ENCODE assay signal across 19 cellular contexts in the genomic region with DNA sequence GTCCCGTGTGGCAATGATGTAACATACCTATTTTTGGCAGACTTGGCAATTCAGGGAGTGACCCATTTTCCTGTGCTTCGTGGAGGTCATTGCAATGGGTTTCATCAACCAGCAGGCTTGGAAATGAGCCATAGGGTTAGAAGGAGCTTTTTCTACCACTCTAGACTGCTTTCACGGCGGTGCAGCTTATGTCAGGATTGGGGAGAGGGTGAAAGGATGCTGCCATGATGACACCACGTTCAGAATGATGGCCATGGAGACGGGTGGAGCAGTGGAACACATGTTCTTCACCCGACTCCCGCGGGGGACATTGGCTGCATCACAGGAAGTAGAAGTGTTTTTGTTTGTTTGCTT.
DNase-seq lines count a peak whose midpoint lies in the region; ATAC-seq and TF ChIP-seq lines count a peak whose summit lies in the region.
"Had no signal": no experiment of that assay in that cellular context is flagged by ENCODE, and none has a peak within 500 bp of the region (broad histone marks: within the 10 kb centered on the region; RNA-seq: fewer than 3 reads in every experiment).

No MANE protein-coding gene starts in this region.

- H3K18ac ChIP-seq in IMR-90 (ENCODE audit: low read depth, low read length) = no peak overlapping the region

- H3K4me2 ChIP-seq in IMR-90 (ENCODE audit: low read depth, low read length) = no peak overlapping the region

- DNase-seq in ELR (ENCODE audit: low read depth) (peak; percentile 13), IMR-90 (no peak), SW480 (ENCODE audit: low spot score) (peak; percentile 53), right lobe of liver (no peak), endothelial cell (ENCODE audit: low spot score) (no peak), KG1 (lab: John Stamatoyannopoulos, UW) (no peak)
- DNase-seq: activated CD4-positive, alpha-beta T cell treated with anti-CD3 and anti-CD28 coated beads, Interleukin-2, amount 50 U/mL, for 1 hour; activated T-cell treated with anti-CD3 and anti-CD28 coated beads, Interleukin-2, amount 50 U/mL, for 48 hours; cerebellar nuclear complex; GF-D8; hippocampal formation; Kasumi-1; left lung; naive B cell; NCI-H2171 treated with DMSO at 0.1 percent for 48 hours; stimulated activated CD4-positive, alpha-beta T cell treated with anti-CD3 and anti-CD28 coated beads, Interleukin-4, amount 100 ng/mL, for 1 hour had no signal

- intact Hi-C loops in IMR-90 (cut with micrococcal nuclease) (no loop called here), right lobe of liver (cut with DNase I) (no loop called here)

- no peak overlapping the region for H3K56ac ChIP-seq in IMR-90 (ENCODE audit: extremely low read depth, insufficient read depth, low read length)

- no peak overlapping the region for H3K27ac ChIP-seq in IMR-90 (ENCODE audit: insufficient read depth, low read length)
- no peak overlapping the region for H3K27ac ChIP-seq in right lobe of liver
- H3K27ac ChIP-seq: left lung, psoas muscle had no signal

- no peaks in the 10 kb centered on the region for H3K4me1 Mint-ChIP-seq in endothelial cell (ENCODE audit: unreplicated experiment)
- H3K4me1 Mint-ChIP-seq: naive B cell had no signal

- no peak overlapping the region for H2BK5ac ChIP-seq in IMR-90 (ENCODE audit: low read depth, low read length, poor library complexity, severe bottlenecking)

- no peaks in the 10 kb centered on the region for H3K4me1 ChIP-seq in IMR-90 (ENCODE audit: control insufficient read depth, insufficient read depth, low read length)
- no peaks in the 10 kb centered on the region for H3K4me1 ChIP-seq in right lobe of liver
- H3K4me1 ChIP-seq: left lung, psoas muscle had no signal

- no peaks in the 10 kb centered on the region for H3K9me3 Mint-ChIP-seq in endothelial cell (ENCODE audit: unreplicated experiment)
- H3K9me3 Mint-ChIP-seq: T-helper 2 cell treated with Interferon-gamma antibody and Interleukin-4, amounts not matched to agents 5 μg/mL and 100 μg/mL, for 36 hours had no signal

- in situ Hi-C loops in IMR-90 (cut with MboI; ENCODE audit: low sequenced_read_pairs) = no loop called here

- H3K27me3 ChIP-seq in IMR-90 (ENCODE audit: control insufficient read depth, insufficient read depth, low read length) (no peaks in the 10 kb centered on the region), right lobe of liver (no peaks in the 10 kb centered on the region)

- no peaks in the 10 kb centered on the region for H3K27me3 Mint-ChIP-seq in endothelial cell (ENCODE audit: unreplicated experiment)

- peak overlapping the region; percentile 14 for H2AFZ ChIP-seq in IMR-90 (replicated peaks; ENCODE audit: low read length, poor library complexity)

- H4K20me1 ChIP-seq in IMR-90 (ENCODE audit: insufficient read depth, low read length) = no peaks in the 10 kb centered on the region

- no peak overlapping the region for H3K9ac ChIP-seq in IMR-90 (ENCODE audit: low read depth, low read length)

- H3K9me3 ChIP-seq in IMR-90 (ENCODE audit: control insufficient read depth, insufficient read depth, low read length) (peaks cover 18% of the 10 kb centered on the region), right lobe of liver (no peaks in the 10 kb centered on the region)
- H3K9me3 ChIP-seq: left lung, psoas muscle had no signal

- no peak overlapping the region for H2BK20ac ChIP-seq in IMR-90 (ENCODE audit: low read depth, low read length)

- no peak for ATAC-seq in IMR-90 (ENCODE audit: low read depth)
- ATAC-seq in right lobe of liver = peak in 3 of 4 donors; percentile 57 to 85 (median 83)
- ATAC-seq in GM19035 (IDR thresholded peaks at IDR 0.05; ENCODE audit: unreplicated experiment) = no peak
- ATAC-seq: left lung had no signal

- POLR2A ChIA-PET in IMR-90 (lab: Charles Lee; ENCODE audit: unreplicated experiment) = no interaction called here

- no peaks in the 10 kb centered on the region for H3K9me1 ChIP-seq in IMR-90 (ENCODE audit: insufficient read depth, low read length)

- H2BK120ac ChIP-seq in IMR-90 (ENCODE audit: low read depth, low read length) = no peak overlapping the region

- H3K14ac ChIP-seq in IMR-90 (replicated peaks; ENCODE audit: low read depth, low read length) = no peak overlapping the region

- no peak overlapping the region for H4K8ac ChIP-seq in IMR-90 (ENCODE audit: low read depth in 2 of 2, low read length in 2 of 2)

- H4K91ac ChIP-seq in IMR-90 (ENCODE audit: insufficient read depth, low read depth, low read length) = no peak overlapping the region

- H3K4me3 Mint-ChIP-seq in endothelial cell (ENCODE audit: unreplicated experiment) = no peak overlapping the region
- H3K4me3 Mint-ChIP-seq: naive B cell; T-helper 2 cell treated with Interferon-gamma antibody and Interleukin-4, amounts not matched to agents 5 μg/mL and 100 μg/mL, for 36 hours had no signal

- no peaks in the 10 kb centered on the region for H3K36me3 ChIP-seq in IMR-90 (ENCODE audit: control insufficient read depth, insufficient read depth, low read length)
- H3K36me3 ChIP-seq in right lobe of liver = no peaks in the 10 kb centered on the region
- H3K36me3 ChIP-seq: left lung had no signal

- H3K36me3 Mint-ChIP-seq in endothelial cell (ENCODE audit: low read depth, unreplicated experiment) = no peaks in the 10 kb centered on the region
- H3K36me3 Mint-ChIP-seq: naive B cell had no signal

- H3K4ac ChIP-seq in IMR-90 (ENCODE audit: low read depth, low read length) = no peak overlapping the region

- no peak overlapping the region for H4K5ac ChIP-seq in IMR-90 (ENCODE audit: low read depth, low read length)

- no peak overlapping the region for H2BK15ac ChIP-seq in IMR-90 (ENCODE audit: low read depth, low read length)

- TF ChIP-seq RAD21 in IMR-90 (IDR thresholded peaks at IDR 0.05; ENCODE audit: low read length) = no peak

- no peak overlapping the region for H2AK5ac ChIP-seq in IMR-90 (ENCODE audit: low read depth, low read length)

- no peak for TF ChIP-seq CTCF in IMR-90 (conservative IDR thresholded peaks at IDR 0.05; ENCODE audit: low read depth, low read length)
- no peak for TF ChIP-seq CTCF in right lobe of liver (IDR thresholded peaks at IDR 0.05)
- no peak for TF ChIP-seq CTCF in endothelial cell (IDR thresholded peaks at IDR 0.05; ENCODE audit: unreplicated experiment)

- no peak overlapping the region for H2AK9ac ChIP-seq in IMR-90 (replicated peaks; ENCODE audit: low read depth, low read length, poor library complexity)

- CTCF ChIA-PET in IMR-90 (lab: Yijun Ruan, JAX) = no interaction called here

- no peaks in the 10 kb centered on the region for H3K79me1 ChIP-seq in IMR-90 (ENCODE audit: low read depth in 1 of 2, low read length in 2 of 2)

- H3K4me3 ChIP-seq in IMR-90 (ENCODE audit: insufficient read depth, low read depth, low read length) (no peak overlapping the region), right lobe of liver (no peak overlapping the region)
- H3K4me3 ChIP-seq: left lung, psoas muscle had no signal

- BruUV-seq in IMR-90 (replicated peaks; lab: Mats Ljungman, UMichigan) = no TSS peak

- TF ChIP-seq POLR2A in IMR-90 (IDR thresholded peaks at IDR 0.05; ENCODE audit: low read depth, low read length) (no peak), right lobe of liver (IDR thresholded peaks at IDR 0.05) (no peak)

- dilution Hi-C loops in IMR-90 (cut with HindIII; ENCODE audit: low sequenced_read_pairs, unreplicated experiment) = no loop called here

- 93% methylated on average over 3 of the region's 9 CpGs; no CpG with 5 or more reads in 1 of the 2 experiments for WGBS in IMR-90 (ENCODE audit: extremely low coverage in 2 of 2, insufficient read length in 1 of 2), 2 experiments
- 22% methylated on average over 5 of the region's 9 CpGs for WGBS in right lobe of liver (ENCODE audit: insufficient coverage, low coverage, low lambda C conversion rate, missing lambda C conversion rate)

- no peak overlapping the region for H3K23ac ChIP-seq in IMR-90 (ENCODE audit: low read depth, low read length)

- H3K27ac Mint-ChIP-seq in endothelial cell (ENCODE audit: unreplicated experiment) = no peak overlapping the region
- H3K27ac Mint-ChIP-seq: naive B cell; T-helper 2 cell treated with Interferon-gamma antibody and Interleukin-4, amounts not matched to agents 5 μg/mL and 100 μg/mL, for 36 hours had no signal

TF ChIP-seq in IMR-90, 13 proteins besides CTCF, POLR2A, EP300 and RAD21:
- TF ChIP-seq MXI1 (IDR thresholded peaks at IDR 0.05; ENCODE audit: borderline replicate concordance, low read depth, low read length) = no peak
- TF ChIP-seq, protein P1, sequence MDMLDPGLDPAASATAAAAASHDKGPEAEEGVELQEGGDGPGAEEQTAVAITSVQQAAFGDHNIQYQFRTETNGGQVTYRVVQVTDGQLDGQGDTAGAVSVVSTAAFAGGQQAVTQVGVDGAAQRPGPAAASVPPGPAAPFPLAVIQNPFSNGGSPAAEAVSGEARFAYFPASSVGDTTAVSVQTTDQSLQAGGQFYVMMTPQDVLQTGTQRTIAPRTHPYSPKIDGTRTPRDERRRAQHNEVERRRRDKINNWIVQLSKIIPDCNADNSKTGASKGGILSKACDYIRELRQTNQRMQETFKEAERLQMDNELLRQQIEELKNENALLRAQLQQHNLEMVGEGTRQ (IDR thresholded peaks at IDR 0.05; ENCODE audit: low read depth, low read length) = no peak
- TF ChIP-seq MAFK (IDR thresholded peaks at IDR 0.05; ENCODE audit: low read depth, low read length) = no peak
- TF ChIP-seq CEBPB (IDR thresholded peaks at IDR 0.05; ENCODE audit: low read depth, low read length) = no peak
- TF ChIP-seq RCOR1 (IDR thresholded peaks at IDR 0.05; ENCODE audit: insufficient replicate concordance, low read length) = no peak
- TF ChIP-seq FOS (IDR thresholded peaks at IDR 0.05; ENCODE audit: low read depth, low read length) = no peak

Comparison
In these comparisons a context has a peak if more than half of its experiments do, and no peak if none do; other contexts are left out.
1. DNase-seq: peak in ELR (single experiment) and SW480 (single experiment); none in IMR-90 (single experiment), right lobe of liver (0 of 3), endothelial cell (single experiment) and KG1 (single experiment).
2. ATAC-seq: peak in right lobe of liver (3 of 4); none in IMR-90 (single experiment) and GM19035 (single experiment).